ENCODE assay signal across 8 cellular contexts in genomic region chr14:54564071-54564798, GRCh38. TPM values are rescaled to one million over a fixed set of nuclear protein-coding genes. Genes with fewer than 3 reads are reported as not detected.
DNase-seq lines count a peak whose midpoint lies in the region; ATAC-seq and TF ChIP-seq lines count a peak whose summit lies in the region.

No MANE protein-coding gene starts in this region.

- DNase-seq in KBM-7 (peak; percentile 74), SK-N-DZ (ENCODE audit: low spot score) (peak; percentile 33), epithelial cell of proximal tubule (ENCODE audit: low read depth) (no peak), D341Med (ENCODE audit: low spot score) (no peak)

- peak overlapping the region; percentile 93 for H3K9ac ChIP-seq in ES-I3 (ENCODE audit: low read depth, low read length)

- ATAC-seq in HG02938 (IDR thresholded peaks at IDR 0.05; ENCODE audit: unreplicated experiment) (no peak), HG02970 (IDR thresholded peaks at IDR 0.05; ENCODE audit: low FRiP score, unreplicated experiment) (no peak)

- H3K4me1 ChIP-seq in ES-I3 (ENCODE audit: insufficient read depth, low read length) (peaks cover 4% of the 10 kb centered on the region), neutrophil (ENCODE audit: control insufficient read depth in 1 of 2, insufficient read depth in 1 of 2, low read depth in 1 of 2, low read length in 1 of 2) (peaks cover 32 to 43% of the 10 kb centered on the region in 2 experiments)

- peaks cover 98% of the 10 kb centered on the region for H3K27me3 ChIP-seq in neutrophil

- no peak overlapping the region for H3K27ac ChIP-seq in neutrophil

- in situ Hi-C loops in KBM-7 (cut with MboI; ENCODE audit: low pct_unique_long_range_greater_than_20kb, low sequenced_read_pairs): no loop called here

- TF ChIP-seq CTCF in epithelial cell of proximal tubule (conservative IDR thresholded peaks at IDR 0.05; ENCODE audit: low read depth, low read length): peak; percentile 69
- peak; percentile 61 for TF ChIP-seq CTCF in neutrophil (IDR thresholded peaks at IDR 0.05)

- no peaks in the 10 kb centered on the region for H3K9me3 ChIP-seq in ES-I3 (ENCODE audit: control insufficient read depth, insufficient read depth, low read length)
- H3K9me3 ChIP-seq in neutrophil: no peaks in the 10 kb centered on the region

- H3K36me3 ChIP-seq in ES-I3 (ENCODE audit: insufficient read depth, low read length): no peaks in the 10 kb centered on the region
- H3K36me3 ChIP-seq in neutrophil: no peaks in the 10 kb centered on the region

- H3K4me3 ChIP-seq in epithelial cell of proximal tubule (ENCODE audit: low read depth, low read length): peak overlapping the region; percentile 83
- peak overlapping the region in 1 of 2 experiments; percentile 71 for H3K4me3 ChIP-seq in neutrophil (ENCODE audit: low read depth in 1 of 2, low read length in 1 of 2)

RNA-seq across cellular contexts. Expression of gene SAMD4A, which starts 2.7 kb away (rescaled TPM):
- polyA plus RNA-seq in SK-N-DZ (2014; cell fraction: cytosol; rRNA removed): 0.02 TPM in 1 of 2 replicates, not detected in the other
- polyA plus RNA-seq in SK-N-DZ (2014; cell fraction: nucleus; rRNA removed): not detected in 2 replicates
- total RNA-seq in epithelial cell of proximal tubule: 18.9 and 20.9 TPM in 2 replicates

RNA-seq across cellular contexts. Expression of gene CGRRF1, which starts 54.5 kb away (rescaled TPM):
- 15.2 and 17.8 TPM in 2 replicates for polyA plus RNA-seq in SK-N-DZ (2014; cell fraction: cytosol; rRNA removed)
- 16.3 and 23.9 TPM in 2 replicates for polyA plus RNA-seq in SK-N-DZ (2014; cell fraction: nucleus; rRNA removed)
- total RNA-seq in epithelial cell of proximal tubule: 5.4 and 15.1 TPM in 2 replicates

Comparison
In these comparisons a context has a peak if more than half of its experiments do, and no peak if none do; other contexts are left out.
1. DNase-seq: peak in KBM-7 (single experiment) and SK-N-DZ (single experiment); none in epithelial cell of proximal tubule (single experiment) and D341Med (single experiment).